ENCODE assay signal across 13 cellular contexts in the genomic region with DNA sequence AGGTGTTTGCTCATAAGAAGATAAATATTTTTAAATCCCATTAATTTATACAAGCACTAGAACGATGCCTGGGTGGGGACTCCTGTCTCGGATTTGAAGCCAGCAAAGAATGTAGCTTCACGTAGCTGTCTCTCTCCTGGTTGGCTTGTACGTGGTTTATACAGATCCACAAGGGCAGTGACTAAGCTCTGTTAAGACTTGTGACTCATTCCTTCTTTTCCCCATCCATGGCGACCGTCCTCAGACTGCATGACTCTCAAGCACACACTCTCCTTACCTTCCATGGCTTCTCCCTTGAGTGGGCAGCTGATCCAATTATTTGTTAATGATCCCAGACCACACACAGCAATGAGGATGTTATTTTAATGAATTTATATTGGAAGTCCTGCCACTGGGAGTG.
DNase-seq lines count a peak whose midpoint lies in the region; FAIRE-seq and TF ChIP-seq lines count a peak whose summit lies in the region.
"Had no signal": no experiment of that assay in that cellular context is flagged by ENCODE, and none has a peak within 500 bp of the region (broad histone marks: within the 10 kb centered on the region; RNA-seq: fewer than 3 reads in every experiment).

No MANE protein-coding gene starts in this region.

- peaks cover 24% of the 10 kb centered on the region for H3F3A ChIP-seq in smooth muscle cell (ENCODE audit: low read depth)

- no peaks in the 10 kb centered on the region for H4K20me1 ChIP-seq in smooth muscle cell (ENCODE audit: low read depth)

- H3K4me1 ChIP-seq in smooth muscle cell (ENCODE audit: low read depth): peaks cover 16% of the 10 kb centered on the region

- TF ChIP-seq CTCF in RWPE1 (conservative IDR thresholded peaks at IDR 0.05; ENCODE audit: low read depth) (no peak), smooth muscle cell (IDR thresholded peaks at IDR 0.05; ENCODE audit: borderline replicate concordance, insufficient read depth, poor library complexity, severe bottlenecking) (no peak)

- H3K27me3 ChIP-seq in smooth muscle cell (ENCODE audit: low read depth): no peaks in the 10 kb centered on the region

- H2AFZ ChIP-seq in smooth muscle cell (ENCODE audit: low read depth): no peak overlapping the region

- H3K27ac ChIP-seq in RWPE1 (no peak overlapping the region), smooth muscle cell (ENCODE audit: low read depth) (peak overlapping the region; percentile 99)

- peak overlapping the region; percentile 74 for H3K4me2 ChIP-seq in smooth muscle cell

- CTCF ChIA-PET in RWPE1 (lab: Yijun Ruan, JAX): interaction anchor here (0.6 to 1.2 kb wide), 2 partner anchors 10 to 32 kb away, joined by 4 read pairs; no protein-coding TSS in a partner anchor

- no peaks in the 10 kb centered on the region for H3K4me1 Mint-ChIP-seq in activated naive CD8-positive, alpha-beta T cell treated with anti-CD3 and anti-CD28 coated beads for 36 hours

- H3K79me2 ChIP-seq in smooth muscle cell (ENCODE audit: low read depth): no peaks in the 10 kb centered on the region

- in situ Hi-C loops in KBM-7 (cut with MboI; ENCODE audit: low pct_unique_long_range_greater_than_20kb, low sequenced_read_pairs): no loop called here

- 0% methylated on average over 6 of the region's 6 CpGs for WGBS in smooth muscle cell (ENCODE audit: low lambda C conversion rate)

- no peak overlapping the region for H3K4me3 ChIP-seq in smooth muscle cell

- H3K27ac Mint-ChIP-seq in activated naive CD8-positive, alpha-beta T cell treated with anti-CD3 and anti-CD28 coated beads for 36 hours: no peak overlapping the region

- H3K4me3 Mint-ChIP-seq in activated naive CD8-positive, alpha-beta T cell treated with anti-CD3 and anti-CD28 coated beads for 36 hours: no peak overlapping the region

- no peaks in the 10 kb centered on the region for H3K27me3 Mint-ChIP-seq in activated naive CD8-positive, alpha-beta T cell treated with anti-CD3 and anti-CD28 coated beads for 36 hours

- no peaks in the 10 kb centered on the region for H3K36me3 Mint-ChIP-seq in activated naive CD8-positive, alpha-beta T cell treated with anti-CD3 and anti-CD28 coated beads for 36 hours

- peak overlapping the region; percentile 94 for H3K9ac ChIP-seq in smooth muscle cell (ENCODE audit: low read depth)

- H3K36me3 ChIP-seq in smooth muscle cell (ENCODE audit: low read depth): no peaks in the 10 kb centered on the region

- peaks cover 7% of the 10 kb centered on the region for H3K9me3 Mint-ChIP-seq in activated naive CD8-positive, alpha-beta T cell treated with anti-CD3 and anti-CD28 coated beads for 36 hours

- FAIRE-seq in frontal cortex (lab: Jason Lieb, UNC): no peak

- POLR2A ChIA-PET in RWPE1 (lab: Yijun Ruan, JAX; ENCODE audit: low non-redundant PET): no interaction called here

- DNase-seq in H4 (ENCODE audit: low spot score) (peak; percentile 96), RWPE1 (ENCODE audit: low spot score) (peak; percentile 41), fibroblast of peridontal ligament (ENCODE audit: extremely low read depth) (peak; percentile 70), smooth muscle cell (lab: John Stamatoyannopoulos, UW; ENCODE audit: unreplicated experiment) (no peak), frontal cortex (ENCODE audit: low spot score in 2 of 2) (no peak), inferior parietal cortex (ENCODE audit: extremely low spot score) (no peak), KBM-7 (no peak)
- DNase-seq in activated naive CD8-positive, alpha-beta T cell treated with anti-CD3 and anti-CD28 coated beads for 36 hours: no peak
- DNase-seq: activated CD4-positive, CD25-positive, alpha-beta regulatory T cell treated with anti-CD3 and anti-CD28 coated beads, Interleukin-2, amount 50 U/mL, for 72 hours; activated effector memory CD4-positive, alpha-beta T cell treated with Interleukin-2 at 50 U/mL for 16 hours; effector CD4-positive, alpha-beta T cell; NCI-H2029; SHP77 treated with DMSO at 0.1 percent for 48 hours had no signal

- no peaks in the 10 kb centered on the region for H3K9me3 ChIP-seq in smooth muscle cell (replicated peaks; ENCODE audit: low read depth)

Comparison
In these comparisons a context has a peak if more than half of its experiments do, and no peak if none do; other contexts are left out.
1. DNase-seq: peak in H4 (single experiment), RWPE1 (single experiment) and fibroblast of peridontal ligament (single experiment); none in smooth muscle cell (single experiment), frontal cortex (0 of 2), inferior parietal cortex (single experiment), KBM-7 (single experiment) and activated naive CD8-positive, alpha-beta T cell treated with anti-CD3 and anti-CD28 coated beads for 36 hours (single experiment).